ENCODE assay signal across 6 cellular contexts in the genomic region with DNA sequence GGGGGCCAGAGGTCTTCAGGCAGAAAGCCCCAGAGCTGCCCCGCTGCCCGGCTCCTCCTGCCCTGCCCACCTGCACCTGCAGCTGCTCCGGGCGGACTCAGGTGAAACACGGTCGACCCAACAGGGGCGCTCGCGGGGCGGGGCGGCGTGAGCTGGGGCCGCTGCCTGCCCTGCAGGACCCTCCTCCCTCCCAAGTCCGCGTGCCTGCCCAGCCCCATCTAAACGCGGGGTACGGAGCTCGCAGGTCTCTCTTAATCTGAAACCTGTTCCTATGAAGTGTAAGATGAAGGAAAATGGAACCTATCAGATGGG. TPM values are rescaled to one million over a fixed set of nuclear protein-coding genes. Genes with fewer than 3 reads are reported as not detected.
DNase-seq lines count a peak whose midpoint lies in the region; TF ChIP-seq lines count a peak whose summit lies in the region.

No MANE protein-coding gene starts in this region.

- in situ Hi-C loops in Caki2 (cut with HindIII; ENCODE audit: low pct_unique_long_range_greater_than_20kb, low sequenced_read_pairs) = no loop called here

- no peak for TF ChIP-seq CTCF in OCI-LY3 (IDR thresholded peaks at IDR 0.05; ENCODE audit: low read depth, low read length)

- H3K79me2 ChIP-seq in OCI-LY3 (ENCODE audit: low read length) = peaks cover 46% of the 10 kb centered on the region

- H3K27ac ChIP-seq in OCI-LY3 (ENCODE audit: low read length) = no peak overlapping the region

- DNase-seq in Caki2 (ENCODE audit: low read depth) (peak; percentile 62), left kidney (ENCODE audit: low read depth, low spot score) (peak; percentile 66), AG20443 (ENCODE audit: low spot score) (no peak), HCEC 1CT (no peak)
- no peak for DNase-seq in central memory CD4-positive, alpha-beta T cell

- peak overlapping the region; percentile 83 for H3K4me3 ChIP-seq in OCI-LY3 (ENCODE audit: low read length)

- peak overlapping the region; percentile 45; the same call in 1 of the 2 replicates for H3K9ac ChIP-seq in OCI-LY3 (ENCODE audit: low read length)

- H3K9me3 ChIP-seq in OCI-LY3 (ENCODE audit: insufficient read depth, low read length) = no peaks in the 10 kb centered on the region

- H2AFZ ChIP-seq in OCI-LY3 (ENCODE audit: low read depth, low read length) = no peak overlapping the region

- no peaks in the 10 kb centered on the region for H3K27me3 ChIP-seq in OCI-LY3 (ENCODE audit: low read depth, low read length)

- H3K4me2 ChIP-seq in OCI-LY3 (ENCODE audit: low read length) = peak overlapping the region; percentile 78

- H3K4me1 ChIP-seq in OCI-LY3 (ENCODE audit: low read length) = peaks cover 17% of the 10 kb centered on the region

- H3K36me3 ChIP-seq in OCI-LY3 (replicated peaks; ENCODE audit: low read depth, low read length) = peaks cover 11% of the 10 kb centered on the region

- peaks cover 19% of the 10 kb centered on the region for H4K20me1 ChIP-seq in OCI-LY3 (ENCODE audit: insufficient read depth, low read length)

RNA-seq across cellular contexts. Expression of a gene that starts 28.1 kb away (rescaled TPM):
- 81.0 and 93.5 TPM in 2 replicates for total RNA-seq in Caki2 (2014; rRNA removed; shearing (Covaris generic); ENCODE audit: low replicate concordance)

RNA-seq across cellular contexts. Expression of a gene that starts 28.1 kb away (rescaled TPM):
- 208 and 278 TPM in 2 replicates for total RNA-seq in Caki2 (2014; rRNA removed; shearing (Covaris generic); ENCODE audit: low replicate concordance)

RNA-seq across cellular contexts. Expression of a gene that starts 34.7 kb away (rescaled TPM):
- total RNA-seq in Caki2 (2014; rRNA removed; shearing (Covaris generic); ENCODE audit: low replicate concordance) = 40.5 and 46.1 TPM in 2 replicates

RNA-seq across cellular contexts. Expression of a gene that starts 40.7 kb away (rescaled TPM):
- 51.7 and 72.0 TPM in 2 replicates for total RNA-seq in Caki2 (2014; rRNA removed; shearing (Covaris generic); ENCODE audit: low replicate concordance)

RNA-seq across cellular contexts. Expression of a gene that starts 46.4 kb away (rescaled TPM):
- 4.5 TPM in 2 replicates for total RNA-seq in Caki2 (2014; rRNA removed; shearing (Covaris generic); ENCODE audit: low replicate concordance)

Comparison
In these comparisons a context has a peak if more than half of its experiments do, and no peak if none do; other contexts are left out.
1. DNase-seq: peak in Caki2 (single experiment) and left kidney (single experiment); none in AG20443 (single experiment), HCEC 1CT (single experiment) and central memory CD4-positive, alpha-beta T cell (single experiment).